Comparison of ENCODE assay signal across 18 cellular contexts in the genomic region with DNA sequence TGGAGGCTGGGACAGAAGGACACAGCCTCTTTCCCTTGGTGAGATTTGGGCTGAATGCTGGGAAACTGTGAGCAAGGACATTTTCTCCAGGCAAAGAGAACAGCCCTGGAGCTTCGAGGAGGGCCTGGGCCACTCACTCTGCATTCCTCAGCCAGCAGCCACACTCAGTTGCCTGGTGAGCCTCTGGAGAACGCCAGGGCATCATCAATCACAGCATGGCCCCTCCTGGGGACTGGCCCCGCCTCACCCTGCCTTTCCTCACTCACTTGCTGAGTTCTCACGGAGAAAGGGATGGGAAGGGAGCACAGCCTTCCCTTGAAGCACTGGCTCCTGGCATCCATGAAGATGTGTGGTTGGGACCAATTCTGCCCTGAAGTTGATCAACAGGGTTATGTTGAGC. TPM values are rescaled to one million over a fixed set of nuclear protein-coding genes. Genes with fewer than 3 reads are reported as not detected.
"Had no signal": no experiment of that assay in that cellular context is flagged by ENCODE, and none has a peak within 500 bp of the region (broad histone marks: within the 10 kb centered on the region; RNA-seq: fewer than 3 reads in every experiment).

No MANE protein-coding gene starts in this region.

- H3K4me3 ChIP-seq: left lung, stomach, testis had no signal

- H3K27ac Mint-ChIP-seq: activated naive CD8-positive, alpha-beta T cell treated with anti-CD3 and anti-CD28 coated beads, Interleukin-2, amount 10 ng/mL, durations not matched to agents 7 days and 5 days; memory B cell; natural killer cell treated with Interleukin-12 subunit alpha and Interleukin-12 subunit beta and Interleukin-15 and Interleukin-18, amount 100 ng/mL, for 72 hours; T-helper 2 cell treated with Interferon-gamma antibody and Interleukin-4, amounts not matched to agents 5 μg/mL and 100 μg/mL, for 36 hours had no signal

- H3K27me3 ChIP-seq: brain microvascular endothelial cell, left lung, stomach, testis had no signal

- H3K4me1 ChIP-seq: left lung, testis had no signal

- H3K36me3 Mint-ChIP-seq: activated naive CD8-positive, alpha-beta T cell treated with anti-CD3 and anti-CD28 coated beads, Interleukin-2, amount 10 ng/mL, durations not matched to agents 7 days and 5 days; memory B cell; natural killer cell treated with Interleukin-12 subunit alpha and Interleukin-12 subunit beta and Interleukin-15 and Interleukin-18, amount 100 ng/mL, for 72 hours had no signal

- H3K4me3 Mint-ChIP-seq: activated naive CD8-positive, alpha-beta T cell treated with anti-CD3 and anti-CD28 coated beads, Interleukin-2, amount 10 ng/mL, durations not matched to agents 7 days and 5 days; memory B cell; natural killer cell treated with Interleukin-12 subunit alpha and Interleukin-12 subunit beta and Interleukin-15 and Interleukin-18, amount 100 ng/mL, for 72 hours; T-helper 2 cell treated with Interferon-gamma antibody and Interleukin-4, amounts not matched to agents 5 μg/mL and 100 μg/mL, for 36 hours had no signal

- ATAC-seq: left lung; natural killer cell treated with Interleukin-12 subunit alpha and Interleukin-12 subunit beta and Interleukin-15 and Interleukin-18, amount 100 ng/mL, for 72 hours had no signal

- H3K4me1 Mint-ChIP-seq: activated naive CD8-positive, alpha-beta T cell treated with anti-CD3 and anti-CD28 coated beads, Interleukin-2, amount 10 ng/mL, durations not matched to agents 7 days and 5 days; memory B cell had no signal

- H3K9me3 ChIP-seq: left lung, stomach, testis had no signal

- H3K27me3 Mint-ChIP-seq: activated naive CD8-positive, alpha-beta T cell treated with anti-CD3 and anti-CD28 coated beads, Interleukin-2, amount 10 ng/mL, durations not matched to agents 7 days and 5 days had no signal

- H3K27ac ChIP-seq: brain microvascular endothelial cell, left lung, testis had no signal

- H3K9me3 Mint-ChIP-seq: activated naive CD8-positive, alpha-beta T cell treated with anti-CD3 and anti-CD28 coated beads, Interleukin-2, amount 10 ng/mL, durations not matched to agents 7 days and 5 days; natural killer cell treated with Interleukin-12 subunit alpha and Interleukin-12 subunit beta and Interleukin-15 and Interleukin-18, amount 100 ng/mL, for 72 hours; T-helper 2 cell treated with Interferon-gamma antibody and Interleukin-4, amounts not matched to agents 5 μg/mL and 100 μg/mL, for 36 hours had no signal

- FAIRE-seq: keratinocyte, urothelium cell line had no signal

- DNase-seq: activated CD4-positive, alpha-beta T cell treated with anti-CD3 and anti-CD28 coated beads, Interleukin-2, amount 50 U/mL, for 1 hour; activated CD4-positive, CD25-positive, alpha-beta regulatory T cell; activated CD8-positive, alpha-beta memory T cell treated with anti-CD3 and anti-CD28 coated beads for 24 hours; activated naive CD4-positive, alpha-beta T cell; activated naive CD8-positive, alpha-beta T cell treated with anti-CD3 and anti-CD28 coated beads, Interleukin-2, amount 10 ng/mL, durations not matched to agents 7 days and 5 days; brain microvascular endothelial cell; dermis blood vessel endothelial cell; left lung; stimulated activated CD4-positive, alpha-beta T cell treated with anti-CD3 and anti-CD28 coated beads, Interleukin-1b, Interleukin-23, amount 100 ng/mL, for 48 hours; stomach; SW 1271; testis had no signal

- H3K36me3 ChIP-seq: brain microvascular endothelial cell, left lung, stomach had no signal

RNA-seq across cellular contexts. Expression of gene APOB, which starts 55.0 kb away (rescaled TPM):
- total RNA-seq: activated naive CD8-positive, alpha-beta T cell treated with anti-CD3 and anti-CD28 coated beads, Interleukin-2, amount 10 ng/mL, durations not matched to agents 7 days and 5 days; epithelial cell of proximal tubule; natural killer cell treated with Interleukin-12 subunit alpha and Interleukin-12 subunit beta and Interleukin-15 and Interleukin-18, amount 100 ng/mL, for 72 hours had no signal
